8 cellular contexts compared by ENCODE assay signal in genomic region chr17:39197380-39198185, GRCh38. TPM values are rescaled to one million over a fixed set of nuclear protein-coding genes. Genes with fewer than 3 reads are reported as not detected.
DNase-seq lines count a peak whose midpoint lies in the region; ATAC-seq and TF ChIP-seq lines count a peak whose summit lies in the region.

Gene CACNB1, minus strand, starts transcription at chr17:39197669. Its CDS starts 174 bp downstream, at chr17:39197495.

- H3K27me3 Mint-ChIP-seq in T-cell = no peaks in the 10 kb centered on the region
- H3K27me3 Mint-ChIP-seq in activated naive CD8-positive, alpha-beta T cell treated with anti-CD3 and anti-CD28 coated beads, Interleukin-2, amount 50 U/mL, for 24 hours = peaks cover 3% of the 10 kb centered on the region

- H3K27me3 ChIP-seq in GM06990 (replicated peaks; ENCODE audit: control insufficient read depth, insufficient read depth, low read length) (no peaks in the 10 kb centered on the region), MG63 (no peaks in the 10 kb centered on the region), tibial artery (no peaks in the 10 kb centered on the region)

- peak within 1 kb of the TSS; percentile 100 for H3K27ac Mint-ChIP-seq in T-cell
- peak within 1 kb of the TSS; percentile 46 for H3K27ac Mint-ChIP-seq in activated naive CD8-positive, alpha-beta T cell treated with anti-CD3 and anti-CD28 coated beads, Interleukin-2, amount 50 U/mL, for 24 hours

- POLR2A ChIA-PET in T-cell (lab: Charles Lee) = no interaction called here

- H3K9me3 Mint-ChIP-seq in T-cell = no peaks in the 10 kb centered on the region
- H3K9me3 Mint-ChIP-seq in activated naive CD8-positive, alpha-beta T cell treated with anti-CD3 and anti-CD28 coated beads, Interleukin-2, amount 50 U/mL, for 24 hours = no peaks in the 10 kb centered on the region

- H3K36me3 ChIP-seq in GM06990 (ENCODE audit: control insufficient read depth, insufficient read depth, low read length) (peaks cover 14% of the 10 kb centered on the region), MG63 (peaks cover 37% of the 10 kb centered on the region), tibial artery (peaks cover 21 to 39% (median 25%) of the 10 kb centered on the region in 3 donors)

- H3K4me3 ChIP-seq in GM06990 (replicated peaks; ENCODE audit: low read depth, low read length) (peak within 1 kb of the TSS; percentile 79), MG63 (peak within 1 kb of the TSS; percentile 80), tibial artery (peak within 1 kb of the TSS; percentile 80 to 95)

- H3K4me1 ChIP-seq in tibial artery = peaks cover 0 to 70% (median 59%) of the 10 kb centered on the region in 4 donors

- CTCF ChIA-PET in T-cell (lab: Charles Lee) = interaction anchor here in 1 of 2 donors (1.0 kb wide), 1 partner anchor 33 kb away, joined by 3 read pairs; no protein-coding TSS in a partner anchor

- peaks cover 22% of the 10 kb centered on the region for H3K36me3 Mint-ChIP-seq in T-cell
- H3K36me3 Mint-ChIP-seq in activated naive CD8-positive, alpha-beta T cell treated with anti-CD3 and anti-CD28 coated beads, Interleukin-2, amount 50 U/mL, for 24 hours (ENCODE audit: low read depth) = peaks cover 35% of the 10 kb centered on the region

- DNase-seq in GM06990 (ENCODE audit: extremely low read depth, insufficient read length) (peak; percentile 74), MG63 (peak; percentile 89), T-cell (peak in 32 of 34 experiments; percentile 18 to 66 (median 48)), cardiac septum (ENCODE audit: low spot score) (peak; percentile 84), pons (ENCODE audit: low spot score) (peak; percentile 35), tibial artery (peak; percentile 81 to 91)
- peak; percentile 80 for DNase-seq in activated naive CD8-positive, alpha-beta T cell treated with anti-CD3 and anti-CD28 coated beads, Interleukin-2, amount 50 U/mL, for 24 hours

- intact Hi-C loops in cardiac septum (cut with DNase I) = no loop called here
- intact Hi-C loops in tibial artery (cut with DNase I; ENCODE audit: low total_unique reads) = loop anchor here (5.0 kb wide), 1 partner anchor 35 kb away; no protein-coding TSS in a partner anchor

- no peaks in the 10 kb centered on the region for H3K9me3 ChIP-seq in MG63
- no peaks in the 10 kb centered on the region for H3K9me3 ChIP-seq in tibial artery

- H3K4me3 Mint-ChIP-seq in T-cell = peak within 1 kb of the TSS; percentile 91 to 99 (median 98)
- peak within 1 kb of the TSS; percentile 87 for H3K4me3 Mint-ChIP-seq in activated naive CD8-positive, alpha-beta T cell treated with anti-CD3 and anti-CD28 coated beads, Interleukin-2, amount 50 U/mL, for 24 hours

- ATAC-seq in T-cell (replicated peaks in 1 of 4) (peak; percentile 48 to 57 (median 54)), HG03342 (IDR thresholded peaks at IDR 0.05; ENCODE audit: unreplicated experiment) (no peak)
- ATAC-seq in activated naive CD8-positive, alpha-beta T cell treated with anti-CD3 and anti-CD28 coated beads, Interleukin-2, amount 50 U/mL, for 24 hours = peak; percentile 67

- peaks cover 60 to 67% (median 63%) of the 10 kb centered on the region in 3 donors for H3K4me1 Mint-ChIP-seq in T-cell
- H3K4me1 Mint-ChIP-seq in activated naive CD8-positive, alpha-beta T cell treated with anti-CD3 and anti-CD28 coated beads, Interleukin-2, amount 50 U/mL, for 24 hours = peaks cover 45% of the 10 kb centered on the region

- peak within 1 kb of the TSS; percentile 98 to 100 for H3K27ac ChIP-seq in tibial artery

- TF ChIP-seq CTCF in GM06990 (IDR thresholded peaks at IDR 0.05; ENCODE audit: insufficient read depth, low read length, poor library complexity, severe bottlenecking) = no peak
- no peak for TF ChIP-seq CTCF in tibial artery (IDR thresholded peaks at IDR 0.05)

RNA-seq across cellular contexts. Expression of gene CACNB1, which starts in this region (rescaled TPM):
- total RNA-seq in MG63 (2014; rRNA removed; shearing (Covaris generic); ENCODE audit: low replicate concordance) = 2.2 and 2.4 TPM in 2 replicates
- 10 to 100 TPM; 10.8 to 23.2 (median 21.4) TPM for total RNA-seq in T-cell
- 11.8 TPM for total RNA-seq in cardiac septum

Comparison
In these comparisons a context has a peak if more than half of its experiments do, and no peak if none do; other contexts are left out.
1. DNase-seq: peak in every context shown above with its lines; median percentile 89 in MG63; 86 in tibial artery; 84 in cardiac septum; 80 in activated naive CD8-positive, alpha-beta T cell treated with anti-CD3 and anti-CD28 coated beads, Interleukin-2, amount 50 U/mL, for 24 hours; 74 in GM06990; 48 in T-cell; 35 in pons.